In genomic region chr2:58240595-58240937, GRCh38 we compare ENCODE assay signal across 8 cellular contexts. TPM values are rescaled to one million over a fixed set of nuclear protein-coding genes. Genes with fewer than 3 reads are reported as not detected.
DNase-seq lines count a peak whose midpoint lies in the region; ATAC-seq, FAIRE-seq and TF ChIP-seq lines count a peak whose summit lies in the region.

No MANE protein-coding gene starts in this region.

- H3K27ac Mint-ChIP-seq in activated CD8-positive, alpha-beta memory T cell treated with anti-CD3 and anti-CD28 coated beads, Interleukin-2, amount 10 ng/mL, durations not matched to agents 7 days and 5 days, result peak overlapping the region; percentile 88

- peak overlapping the region; percentile 82 for H3K4me3 Mint-ChIP-seq in activated CD8-positive, alpha-beta memory T cell treated with anti-CD3 and anti-CD28 coated beads, Interleukin-2, amount 10 ng/mL, durations not matched to agents 7 days and 5 days

- H3K27ac ChIP-seq in adrenal gland (peak overlapping the region in 4 of 5 donors; percentile 75 to 92 (median 84)), stomach smooth muscle (ENCODE audit: low read length) (peak overlapping the region; percentile 38)

- H3K4me1 Mint-ChIP-seq in activated CD8-positive, alpha-beta memory T cell treated with anti-CD3 and anti-CD28 coated beads, Interleukin-2, amount 10 ng/mL, durations not matched to agents 7 days and 5 days, result peaks cover 39% of the 10 kb centered on the region

- peak overlapping the region; percentile 82 to 87 for H3K9ac ChIP-seq in stomach smooth muscle (ENCODE audit: low read length in 2 of 2)

- DNase-seq in activated CD8-positive, alpha-beta memory T cell treated with anti-CD3 and anti-CD28 coated beads, Interleukin-2, amount 10 ng/mL, durations not matched to agents 7 days and 5 days, result no peak
- DNase-seq in activated CD8-positive, alpha-beta memory T cell treated with anti-CD3 and anti-CD28 coated beads, Interleukin-2, amount 50 U/mL, for 4 hours, result no peak
- DNase-seq in MG63, result no peak
- no peak for DNase-seq in adrenal gland
- no peak for DNase-seq in activated gamma-delta T cell treated with Interleukin-2 at 50 U/mL for 16 hours

- peaks cover 8% of the 10 kb centered on the region for H3K36me3 Mint-ChIP-seq in activated CD8-positive, alpha-beta memory T cell treated with anti-CD3 and anti-CD28 coated beads, Interleukin-2, amount 10 ng/mL, durations not matched to agents 7 days and 5 days

- H3K27me3 Mint-ChIP-seq in activated CD8-positive, alpha-beta memory T cell treated with anti-CD3 and anti-CD28 coated beads, Interleukin-2, amount 10 ng/mL, durations not matched to agents 7 days and 5 days, result peaks cover 12% of the 10 kb centered on the region

- CTCF ChIA-PET in activated CD8-positive, alpha-beta memory T cell treated with anti-CD3 and anti-CD28 coated beads, Interleukin-2, amount 10 ng/mL, durations not matched to agents 7 days and 5 days (lab: Charles Lee), result no interaction called here

- peaks cover 0 to 33% of the 10 kb centered on the region in 2 donors for H3K4me1 ChIP-seq in adrenal gland (replicated peaks in 1 of 2)
- no peaks in the 10 kb centered on the region for H3K4me1 ChIP-seq in stomach smooth muscle (ENCODE audit: control insufficient read depth, insufficient read depth, low read length)

- H3K9me3 ChIP-seq in MG63, result no peaks in the 10 kb centered on the region
- no peaks in the 10 kb centered on the region for H3K9me3 ChIP-seq in adrenal gland (replicated peaks in 1 of 3)
- no peaks in the 10 kb centered on the region for H3K9me3 ChIP-seq in stomach smooth muscle (ENCODE audit: control insufficient read depth in 2 of 2, low read length in 2 of 2)

- WGBS in adrenal gland, 4 donors, result 6 to 8% (median 7%) methylated on average over 8 of the region's 8 CpGs

- no peaks in the 10 kb centered on the region for H3K27me3 ChIP-seq in MG63
- H3K27me3 ChIP-seq in adrenal gland, result no peaks in the 10 kb centered on the region
- no peaks in the 10 kb centered on the region for H3K27me3 ChIP-seq in stomach smooth muscle (ENCODE audit: control insufficient read depth in 1 of 2, insufficient read depth in 2 of 2, low read length in 2 of 2)

- intact Hi-C loops in adrenal gland (cut with DNase I), result no loop called here

- H3K36me3 ChIP-seq in MG63, result peaks cover 6% of the 10 kb centered on the region; the same call in 1 of the 2 replicates
- H3K36me3 ChIP-seq in adrenal gland (replicated peaks in 1 of 2), result no peaks in the 10 kb centered on the region
- H3K36me3 ChIP-seq in stomach smooth muscle (ENCODE audit: control insufficient read depth in 2 of 2, insufficient read depth in 2 of 2, low read length in 2 of 2), result no peaks in the 10 kb centered on the region

- peak; percentile 92 for FAIRE-seq in islet of Langerhans (lab: Jason Lieb, UNC)

- H3K4me3 ChIP-seq in MG63 (peak overlapping the region; percentile 98), adrenal gland (peak overlapping the region; percentile 93 to 99 (median 94)), stomach smooth muscle (ENCODE audit: low read length in 2 of 2) (peak overlapping the region; percentile 92 to 98)

- no peak for TF ChIP-seq CTCF in adrenal gland (IDR thresholded peaks at IDR 0.05)

- no peak for TF ChIP-seq POLR2A in adrenal gland (IDR thresholded peaks at IDR 0.05)

- peaks cover 3% of the 10 kb centered on the region for H3K9me3 Mint-ChIP-seq in activated CD8-positive, alpha-beta memory T cell treated with anti-CD3 and anti-CD28 coated beads, Interleukin-2, amount 10 ng/mL, durations not matched to agents 7 days and 5 days (ENCODE audit: low read depth)

- ATAC-seq in activated CD8-positive, alpha-beta memory T cell treated with anti-CD3 and anti-CD28 coated beads, Interleukin-2, amount 10 ng/mL, durations not matched to agents 7 days and 5 days, result no peak
- no peak for ATAC-seq in GM21367 (IDR thresholded peaks at IDR 0.05; ENCODE audit: unreplicated experiment)

RNA-seq across cellular contexts. Expression of gene FANCL, which starts 0.6 kb away (rescaled TPM):
- 10 to 100 TPM; 26.5 to 28.2 TPM for total RNA-seq in activated CD8-positive, alpha-beta memory T cell treated with anti-CD3 and anti-CD28 coated beads, Interleukin-2, amount 10 ng/mL, durations not matched to agents 7 days and 5 days
- 21.4 and 25.9 TPM in 2 replicates for total RNA-seq in MG63 (2014; rRNA removed; shearing (Covaris generic); ENCODE audit: low replicate concordance)
- total RNA-seq in adrenal gland, result 10 to 100 TPM; 25.7 to 87.1 (median 44.1) TPM
- 10 to 100 TPM; 44.8 to 99.7 (median 72.8) TPM for polyA plus RNA-seq in adrenal gland
